In the genomic region with DNA sequence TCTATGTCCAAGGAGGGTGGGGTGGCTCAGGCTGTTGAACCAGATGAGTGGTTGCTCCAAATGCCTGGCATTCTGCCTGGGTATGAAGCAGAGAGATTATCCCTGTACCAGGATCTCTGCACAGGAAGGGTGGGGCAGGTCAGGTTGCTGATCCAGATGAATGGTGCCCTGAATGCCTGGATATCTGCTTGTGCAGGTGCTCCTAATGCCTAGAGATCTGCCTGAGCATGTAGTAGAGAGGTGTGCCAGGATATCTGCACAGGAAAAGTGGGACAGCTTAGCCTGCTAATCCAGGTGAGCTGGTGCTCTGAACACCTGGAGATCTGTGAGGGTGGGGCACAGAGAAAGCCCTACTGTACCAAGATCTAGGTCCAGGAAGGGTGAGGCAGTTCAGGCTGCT, we compare ENCODE assay signal across 24 cellular contexts.
"Had no signal": no experiment of that assay in that cellular context is flagged by ENCODE, and none has a peak within 500 bp of the region (broad histone marks: within the 10 kb centered on the region; RNA-seq: fewer than 3 reads in every experiment).

No MANE protein-coding gene starts in this region.

- FAIRE-seq: RCC 7860 had no signal

- H3K27ac Mint-ChIP-seq: activated CD4-positive, alpha-beta memory T cell treated with anti-CD3 and anti-CD28 coated beads, Interleukin-2, amount 10 ng/mL, durations not matched to agents 7 days and 5 days; activated CD4-positive, alpha-beta T cell treated with anti-CD3 and anti-CD28 coated beads for 36 hours; activated naive CD4-positive, alpha-beta T cell treated with anti-CD3 and anti-CD28 coated beads, Interleukin-2, amount 10 ng/mL, durations not matched to agents 7 days and 5 days; activated T-helper 17 cell treated with anti-CD3 and anti-CD28 coated beads, Interleukin-2, amount 50 U/mL, for 72 hours; T-cell had no signal

- H3K4me1 Mint-ChIP-seq: activated CD4-positive, alpha-beta memory T cell treated with anti-CD3 and anti-CD28 coated beads, Interleukin-2, amount 10 ng/mL, durations not matched to agents 7 days and 5 days; activated CD4-positive, alpha-beta T cell treated with anti-CD3 and anti-CD28 coated beads for 36 hours; activated naive CD4-positive, alpha-beta T cell treated with anti-CD3 and anti-CD28 coated beads, Interleukin-2, amount 10 ng/mL, durations not matched to agents 7 days and 5 days; activated T-helper 17 cell treated with anti-CD3 and anti-CD28 coated beads, Interleukin-2, amount 50 U/mL, for 72 hours; central memory CD8-positive, alpha-beta T cell; T-cell had no signal

- H3K4me3 ChIP-seq: SK-N-MC had no signal

- H3K4me3 Mint-ChIP-seq: activated CD4-positive, alpha-beta memory T cell treated with anti-CD3 and anti-CD28 coated beads, Interleukin-2, amount 10 ng/mL, durations not matched to agents 7 days and 5 days; activated CD4-positive, alpha-beta T cell treated with anti-CD3 and anti-CD28 coated beads for 36 hours; activated naive CD4-positive, alpha-beta T cell treated with anti-CD3 and anti-CD28 coated beads, Interleukin-2, amount 10 ng/mL, durations not matched to agents 7 days and 5 days; activated T-helper 17 cell treated with anti-CD3 and anti-CD28 coated beads, Interleukin-2, amount 50 U/mL, for 72 hours; central memory CD8-positive, alpha-beta T cell; T-cell had no signal

- H3K36me3 Mint-ChIP-seq: activated naive CD4-positive, alpha-beta T cell treated with anti-CD3 and anti-CD28 coated beads, Interleukin-2, amount 10 ng/mL, durations not matched to agents 7 days and 5 days; T-cell had no signal

- H3K27ac ChIP-seq: SK-N-MC, VCaP had no signal

- DNase-seq: activated CD4-positive, alpha-beta memory T cell treated with anti-CD3 and anti-CD28 coated beads, Interleukin-2, amount 10 ng/mL, durations not matched to agents 7 days and 5 days; activated CD4-positive, alpha-beta T cell treated with anti-CD3 and anti-CD28 coated beads for 36 hours; activated CD4-positive, alpha-beta T cell treated with anti-CD3 and anti-CD28 coated beads, Interleukin-2, amount 50 U/mL, for 1 hour; activated gamma-delta T cell; activated naive CD4-positive, alpha-beta T cell treated with anti-CD3 and anti-CD28 coated beads, Interleukin-2, amount 10 ng/mL, durations not matched to agents 7 days and 5 days; activated T-cell treated with anti-CD3 and anti-CD28 coated beads for 4 hours; activated T-cell treated with anti-CD3 and anti-CD28 coated beads, Interleukin-2, amount 50 U/mL, for 48 hours; aorta; IMR-90; Kasumi-1; KBM-7; NCI-H1048; NCI-H1930; NCI-H345; NCI-H510A; NCI-H526 treated with DMSO at 0.1 percent for 48 hours; NK-92 treated with Interleukin-12 subunit alpha and Interleukin-12 subunit beta, amount 100 ng/mL, for 24 hours; T-cell had no signal

- ATAC-seq: activated CD4-positive, alpha-beta T cell treated with anti-CD3 and anti-CD28 coated beads for 36 hours; activated T-helper 17 cell treated with anti-CD3 and anti-CD28 coated beads, Interleukin-2, amount 50 U/mL, for 72 hours; Right ventricle myocardium inferior; T-cell had no signal
